In genomic region chr12:108564724-108565123, GRCh38 we compare ENCODE assay signal across 13 cellular contexts. TPM values are rescaled to one million over a fixed set of nuclear protein-coding genes. Genes with fewer than 3 reads are reported as not detected.
A peak's percentile ranks its signal among the peaks of the same experiment; 100 is the strongest.
DNase-seq lines count a peak whose midpoint lies in the region; ATAC-seq, FAIRE-seq and TF ChIP-seq lines count a peak whose summit lies in the region.
"Had no signal": no experiment of that assay in that cellular context is flagged by ENCODE, and none has a peak within 500 bp of the region (broad histone marks: within the 10 kb centered on the region; RNA-seq: fewer than 3 reads in every experiment).

No MANE protein-coding gene starts in this region.

- H3K27me3 ChIP-seq in SK-N-SH (ENCODE audit: insufficient read depth) (no peaks in the 10 kb centered on the region), K562 (ENCODE audit: control insufficient read depth in 2 of 2, insufficient read depth in 2 of 2, low read length in 2 of 2) (no peaks in the 10 kb centered on the region), sigmoid colon (no peaks in the 10 kb centered on the region)
- H3K27me3 ChIP-seq: testis had no signal

- TF ChIP-seq RAD21 in SK-N-SH (IDR thresholded peaks at IDR 0.05; ENCODE audit: low read length): no peak
- no peak for TF ChIP-seq RAD21 in K562 (CRISPR knock-in tag; conservative IDR thresholded peaks at IDR 0.05 in 1 of 2, IDR thresholded peaks at IDR 0.05 in 1 of 2)

- no peak for TF ChIP-seq POLR2A in K562 (conservative IDR thresholded peaks at IDR 0.05)
- TF ChIP-seq POLR2A in sigmoid colon (IDR thresholded peaks at IDR 0.05): no peak

- in situ Hi-C loops in K562 (cut with MboI): loop anchor here (5.0 kb wide), 3 partner anchors 53 to 528 kb away; partner anchors contain the start of gene ALKBH2

- peaks cover 31 to 33% of the 10 kb centered on the region in 2 experiments for H3K4me1 ChIP-seq in SK-N-SH (ENCODE audit: control insufficient read depth in 1 of 2, insufficient read depth in 2 of 2, low read depth in 1 of 2, low read length in 1 of 2)
- H3K4me1 ChIP-seq in K562 (replicated peaks in 1 of 2; ENCODE audit: control insufficient read depth in 2 of 2, insufficient read depth in 2 of 2, low read length in 2 of 2): peaks cover 5 to 17% of the 10 kb centered on the region in 2 experiments
- peaks cover 0 to 60% (median 48%) of the 10 kb centered on the region in 4 donors for H3K4me1 ChIP-seq in sigmoid colon

- CTCF ChIA-PET in SK-N-SH (lab: Yijun Ruan, JAX) (interaction anchor here (0.6 to 16.0 kb wide), 10 partner anchors 13 to 319 kb away, joined by 3 to 503 read pairs (median 4); no protein-coding TSS in a partner anchor), K562 (lab: Yijun Ruan, JAX; ENCODE audit: low intra/inter-chr PET ratio) (interaction anchor here (0.6 to 3.1 kb wide), 3 partner anchors 54 to 385 kb away, joined by 5 to 30 read pairs (median 17); no protein-coding TSS in a partner anchor)

- H3K9me1 ChIP-seq in K562 (ENCODE audit: control insufficient read depth, insufficient read depth, low read length): no peaks in the 10 kb centered on the region

- no peak overlapping the region for H3K4me3 ChIP-seq in SK-N-SH (ENCODE audit: low read depth in 2 of 2, low read length in 1 of 2)
- H3K4me3 ChIP-seq in K562: no peak overlapping the region
- no peak overlapping the region for H3K4me3 ChIP-seq in sigmoid colon
- H3K4me3 ChIP-seq: A549, testis had no signal

- TF ChIP-seq EP300 in SK-N-SH (IDR thresholded peaks at IDR 0.05; ENCODE audit: borderline replicate concordance in 1 of 2, low read depth in 1 of 2, low read length in 1 of 2) (no peak), K562 (IDR thresholded peaks at IDR 0.05; ENCODE audit: low read length) (peak; percentile 29; the same call in 1 of the 2 replicates), sigmoid colon (IDR thresholded peaks at IDR 0.05) (no peak)

- H4K20me1 ChIP-seq in SK-N-SH (ENCODE audit: insufficient read depth) (peaks cover 3% of the 10 kb centered on the region; the same call in 1 of the 2 replicates), K562 (replicated peaks; ENCODE audit: control insufficient read depth, insufficient read depth, low read length) (peaks cover 6% of the 10 kb centered on the region; the same call in 1 of the 2 replicates)

- POLR2A ChIA-PET in SK-N-SH (lab: Yijun Ruan, JAX) (interaction anchor here (0.7 kb wide), 1 partner anchor 40 kb away, joined by 4 read pairs; no protein-coding TSS in a partner anchor), K562 (lab: Yijun Ruan, JAX) (interaction anchor here (0.7 to 1.3 kb wide), 6 partner anchors 9 to 1206 kb away, joined by 3 to 4 read pairs (median 3); no protein-coding TSS in a partner anchor)

- BruUV-seq in K562 (replicated peaks; lab: Mats Ljungman, UMichigan): no TSS peak

- H3K27ac ChIP-seq in SK-N-SH (ENCODE audit: low read depth in 2 of 2, low read length in 1 of 2) (peak overlapping the region; percentile 65 to 86; a peak in 2 of 4 replicates), KOPT-K1 (ENCODE audit: low read depth, low read length, poor library complexity, severe bottlenecking) (peak overlapping the region; percentile 87), K562 (ENCODE audit: extremely low read depth, low read depth, low read length) (peak overlapping the region; percentile 85; the same call in 2 of the 3 replicates), sigmoid colon (peak overlapping the region in 3 of 4 donors; percentile 8 to 98 (median 96))
- H3K27ac ChIP-seq: testis had no signal

- H3K9me2 ChIP-seq in SK-N-SH: no peaks in the 10 kb centered on the region

- H3K36me3 ChIP-seq in SK-N-SH (replicated peaks in 1 of 2; ENCODE audit: control insufficient read depth in 1 of 2, insufficient read depth in 2 of 2, low read length in 1 of 2): peaks cover 46 to 57% of the 10 kb centered on the region in 2 experiments
- H3K36me3 ChIP-seq in KOPT-K1 (ENCODE audit: insufficient read depth, low read length): peaks cover 50% of the 10 kb centered on the region
- H3K36me3 ChIP-seq in K562 (ENCODE audit: control insufficient read depth, insufficient read depth, low read length): peaks cover 52% of the 10 kb centered on the region
- peaks cover 17 to 57% (median 49%) of the 10 kb centered on the region in 4 donors for H3K36me3 ChIP-seq in sigmoid colon

- H2AFZ ChIP-seq in SK-N-SH (ENCODE audit: low read depth) (no peak overlapping the region), K562 (ENCODE audit: low read depth, low read length) (no peak overlapping the region)

- DNase-seq in SK-N-SH (no peak), K562 (ENCODE audit: extremely low read depth in 1 of 4, low spot score in 3 of 4) (peak in 2 of 4 experiments; percentile 39 to 85), sigmoid colon (no peak), medulla oblongata (ENCODE audit: extremely low spot score) (no peak)
- DNase-seq: DMS79, KG1, retina, testis had no signal

- peak; percentile 78 for FAIRE-seq in K562 (lab: Jason Lieb, UNC)
- FAIRE-seq: A549 had no signal

- peaks cover 25% of the 10 kb centered on the region for H3F3A ChIP-seq in SK-N-SH (replicated peaks; ENCODE audit: insufficient read depth)

- intact Hi-C loops in K562 (cut with micrococcal nuclease): loop anchor here (5.0 kb wide), 3 partner anchors 168 to 388 kb away; partner anchors contain the start of genes CORO1C and SSH1
- intact Hi-C loops in sigmoid colon (cut with DNase I): loop anchor here (5.0 kb wide), 2 partner anchors 388 to 488 kb away; partner anchors contain the start of gene USP30

- H3K9me3 ChIP-seq in SK-N-SH (no peaks in the 10 kb centered on the region), KOPT-K1 (ENCODE audit: insufficient read depth, low read length, poor library complexity, severe bottlenecking) (no peaks in the 10 kb centered on the region), K562 (replicated peaks; ENCODE audit: control insufficient read depth, insufficient read depth, low read depth, low read length) (no peaks in the 10 kb centered on the region), sigmoid colon (no peaks in the 10 kb centered on the region)
- H3K9me3 ChIP-seq: A549, testis had no signal

- ATAC-seq in SK-N-SH treated with all-trans-retinoic acid at 6 μM for 48 hours (no peak), K562 (no peak), GM19324 (IDR thresholded peaks at IDR 0.05; ENCODE audit: low FRiP score, unreplicated experiment) (no peak), HG02938 (IDR thresholded peaks at IDR 0.05; ENCODE audit: unreplicated experiment) (no peak)
- ATAC-seq: A549 had no signal

- H3K79me2 ChIP-seq in SK-N-SH (ENCODE audit: insufficient read depth): peaks cover 40% of the 10 kb centered on the region
- H3K79me2 ChIP-seq in K562 (ENCODE audit: control insufficient read depth, insufficient read depth, low read length): peaks cover 42% of the 10 kb centered on the region

- no peak overlapping the region for H3K9ac ChIP-seq in SK-N-SH
- peak overlapping the region in 1 of 2 experiments; percentile 90; a peak in 1 of 4 replicates for H3K9ac ChIP-seq in K562 (ENCODE audit: insufficient read depth in 1 of 2, low read depth in 2 of 2, low read length in 2 of 2)

- H3K4me2 ChIP-seq in SK-N-SH (no peak overlapping the region), K562 (ENCODE audit: insufficient read depth, low read length) (no peak overlapping the region)

- TF ChIP-seq CTCF in SK-N-SH (IDR thresholded peaks at IDR 0.05) (no peak), K562 (IDR thresholded peaks at IDR 0.05 in 2 of 3, conservative IDR thresholded peaks at IDR 0.05 in 1 of 3; ENCODE audit: insufficient read depth in 2 of 3, low read depth in 1 of 3, low read length in 3 of 3) (no peak), sigmoid colon (IDR thresholded peaks at IDR 0.05) (no peak)

RNA-seq across cellular contexts. Expression of gene ISCU, which starts 2.3 kb away (rescaled TPM):
- 165 and 166 TPM in 2 replicates for polyA plus RNA-seq in SK-N-SH (2012; rRNA removed)
- 165 and 208 TPM in 2 replicates for polyA plus RNA-seq in SK-N-SH (2012; cell fraction: cytosol; rRNA removed)
- 180 and 206 TPM in 2 replicates for polyA plus RNA-seq in SK-N-SH (2012; cell fraction: nucleus; rRNA removed)
- 50.8 and 64.7 TPM in 2 replicates for total RNA-seq in K562 (2011; cell fraction: chromatin; rRNA removed; ENCODE audit: low replicate concordance)
- total RNA-seq in K562 (2011; cell fraction: nucleolus; rRNA removed): 37.6 and 42.7 TPM in 2 replicates
- total RNA-seq in K562 (2011; cell fraction: nucleoplasm; rRNA removed): 58.2 and 69.2 TPM in 2 replicates
- 92.5 and 136 TPM in 2 replicates for total RNA-seq in K562 (2014; rRNA removed)
- total RNA-seq in K562 (2014; rRNA removed; fragmentation: Illumina TruSeq; extraction: Trizol): 74.2 and 77.5 TPM in 2 replicates
- total RNA-seq in K562 (2015; rRNA removed; fragmentation: Illumina TruSeq; extraction: Trizol): 75.6 and 77.3 TPM in 2 replicates
- 67.8 and 68.7 TPM in 2 replicates for total RNA-seq in K562 (2021)
- polyA plus RNA-seq in K562 (2011; rRNA removed): 80.9 and 89.6 TPM in 2 replicates
- polyA plus RNA-seq in K562 (2011; cell fraction: cytosol; rRNA removed): 36.5 and 59.5 TPM in 2 replicates
- 120 and 177 TPM in 2 replicates for polyA plus RNA-seq in K562 (2011; cell fraction: nucleus; rRNA removed)
- 76.7 and 87.8 TPM in 2 replicates for polyA plus RNA-seq in K562 (2012)
- 69.4 and 77.7 TPM in 2 replicates for polyA plus RNA-seq in K562 (2014; fragmentation: Illumina TruSeq; extraction: Trizol)
- polyA plus RNA-seq in K562 (2014; fragmentation: Nextera tagmentation; extraction: Ambion mirVana): 10 to 100 TPM; 15.9 to 19.8 TPM
- 84.7 and 86.8 TPM in 2 replicates for polyA plus RNA-seq in K562 (2014; rRNA removed)
- 65.3 and 73.2 TPM in 2 replicates for polyA minus RNA-seq in K562 (2011; rRNA and poly(A)+ RNA removed)
- polyA minus RNA-seq in K562 (2011; cell fraction: cytosol; rRNA and poly(A)+ RNA removed): 16.6 and 26.3 TPM in 2 replicates
- polyA minus RNA-seq in K562 (2011; cell fraction: nucleus; rRNA and poly(A)+ RNA removed): 25.0 and 57.6 TPM in 2 replicates
- total RNA-seq in sigmoid colon: 100 to 1,000 TPM; 197 to 294 (median 260) TPM
- polyA plus RNA-seq in sigmoid colon: 100 to 1,000 TPM; 117 to 243 (median 187) TPM

RNA-seq across cellular contexts. Expression of gene SART3, which starts 3.8 kb away (rescaled TPM):
- polyA plus RNA-seq in SK-N-SH (2012; rRNA removed) (23.4 and 28.9 TPM in 2 replicates), K562 (2011; rRNA removed) (32.1 and 33.7 TPM in 2 replicates), K562 (2014; fragmentation: Illumina TruSeq; extraction: Trizol) (54.4 and 56.7 TPM in 2 replicates), K562 (2014; fragmentation: Nextera tagmentation; extraction: Ambion mirVana) (1 to 10 TPM; 8.9 to 9.9 TPM), K562 (2014; rRNA removed) (52.6 and 58.4 TPM in 2 replicates), sigmoid colon (10 to 100 TPM; 15.3 to 29.9 (median 18.0) TPM)
- 25.3 and 27.8 TPM in 2 replicates for polyA plus RNA-seq in SK-N-SH (2012; cell fraction: cytosol; rRNA removed)
- 61.7 and 64.4 TPM in 2 replicates for polyA plus RNA-seq in SK-N-SH (2012; cell fraction: nucleus; rRNA removed)
- 295 and 336 TPM in 2 replicates for total RNA-seq in K562 (2011; cell fraction: chromatin; rRNA removed; ENCODE audit: low replicate concordance)
- total RNA-seq in K562 (2011; cell fraction: nucleolus; rRNA removed): 193 and 203 TPM in 2 replicates
- 258 and 314 TPM in 2 replicates for total RNA-seq in K562 (2011; cell fraction: nucleoplasm; rRNA removed)
- total RNA-seq in K562 (2014; rRNA removed) (167 and 396 TPM in 2 replicates), K562 (2014; rRNA removed; fragmentation: Illumina TruSeq; extraction: Trizol) (64.7 and 66.7 TPM in 2 replicates), K562 (2015; rRNA removed; fragmentation: Illumina TruSeq; extraction: Trizol) (103 and 104 TPM in 2 replicates), K562 (2021) (63.2 and 72.6 TPM in 2 replicates), sigmoid colon (10 to 100 TPM; 45.3 to 69.1 (median 51.8) TPM)
- polyA plus RNA-seq in K562 (2011; cell fraction: cytosol; rRNA removed): 11.9 and 18.3 TPM in 2 replicates
- 128 and 132 TPM in 2 replicates for polyA plus RNA-seq in K562 (2011; cell fraction: nucleus; rRNA removed)
- 43.0 and 62.6 TPM in 2 replicates for polyA plus RNA-seq in K562 (2012)
- 73.9 and 94.6 TPM in 2 replicates for polyA minus RNA-seq in K562 (2011; rRNA and poly(A)+ RNA removed)
- polyA minus RNA-seq in K562 (2011; cell fraction: cytosol; rRNA and poly(A)+ RNA removed): 27.6 and 31.6 TPM in 2 replicates
- 152 and 195 TPM in 2 replicates for polyA minus RNA-seq in K562 (2011; cell fraction: nucleus; rRNA and poly(A)+ RNA removed)

RNA-seq across cellular contexts. Expression of gene TMEM119, which starts 33.2 kb away (rescaled TPM):
- polyA plus RNA-seq in SK-N-SH (2012; rRNA removed) (25.7 and 28.2 TPM in 2 replicates), K562 (2011; rRNA removed) (not detected in 2 replicates), K562 (2014; fragmentation: Illumina TruSeq; extraction: Trizol) (not detected in 2 replicates), K562 (2014; fragmentation: Nextera tagmentation; extraction: Ambion mirVana) (not detected), K562 (2014; rRNA removed) (not detected in 2 replicates), sigmoid colon (10 to 100 TPM in 1 of 3 donors, 1 to 10 TPM in 2; 1.8 to 16.9 (median 2.4) TPM)
- 19.1 and 26.9 TPM in 2 replicates for polyA plus RNA-seq in SK-N-SH (2012; cell fraction: cytosol; rRNA removed)
- polyA plus RNA-seq in SK-N-SH (2012; cell fraction: nucleus; rRNA removed): 9.4 and 11.8 TPM in 2 replicates
- total RNA-seq in K562 (2011; cell fraction: chromatin; rRNA removed; ENCODE audit: low replicate concordance): not detected in 2 replicates
- total RNA-seq in K562 (2011; cell fraction: nucleolus; rRNA removed): not detected in 2 replicates
- not detected in 2 replicates for total RNA-seq in K562 (2011; cell fraction: nucleoplasm; rRNA removed)
- total RNA-seq in K562 (2014; rRNA removed) (not detected in 2 replicates), K562 (2014; rRNA removed; fragmentation: Illumina TruSeq; extraction: Trizol) (not detected in 2 replicates), K562 (2015; rRNA removed; fragmentation: Illumina TruSeq; extraction: Trizol) (not detected in 2 replicates), K562 (2021) (0.18 TPM in 1 of 2 replicates, not detected in the other), sigmoid colon (10 to 100 TPM in 1 of 4 donors, 1 to 10 TPM in 2, under 1 TPM in 1; 0.95 to 11.6 (median 6.7) TPM)
- polyA plus RNA-seq in K562 (2011; cell fraction: cytosol; rRNA removed): 0.01 TPM in 1 of 2 replicates, not detected in the other
- not detected in 2 replicates for polyA plus RNA-seq in K562 (2011; cell fraction: nucleus; rRNA removed)
- 0.11 TPM in 1 of 2 replicates, not detected in the other for polyA plus RNA-seq in K562 (2012)
- polyA minus RNA-seq in K562 (2011; rRNA and poly(A)+ RNA removed): not detected in 2 replicates
- not detected in 2 replicates for polyA minus RNA-seq in K562 (2011; cell fraction: cytosol; rRNA and poly(A)+ RNA removed)
- not detected in 2 replicates for polyA minus RNA-seq in K562 (2011; cell fraction: nucleus; rRNA and poly(A)+ RNA removed)
- polyA plus RNA-seq: A549 had no signal

RNA-seq across cellular contexts. Expression of gene FICD, which starts 49.6 kb away (rescaled TPM):
- 1.0 and 1.2 TPM in 2 replicates for polyA plus RNA-seq in SK-N-SH (2012; rRNA removed)
- 1.2 and 1.4 TPM in 2 replicates for polyA plus RNA-seq in SK-N-SH (2012; cell fraction: cytosol; rRNA removed)
- 1.3 and 1.8 TPM in 2 replicates for polyA plus RNA-seq in SK-N-SH (2012; cell fraction: nucleus; rRNA removed)
- 9.7 and 12.2 TPM in 2 replicates for total RNA-seq in K562 (2011; cell fraction: chromatin; rRNA removed; ENCODE audit: low replicate concordance)
- 11.8 and 12.1 TPM in 2 replicates for total RNA-seq in K562 (2011; cell fraction: nucleolus; rRNA removed)
- total RNA-seq in K562 (2011; cell fraction: nucleoplasm; rRNA removed): 5.6 and 7.8 TPM in 2 replicates
- total RNA-seq in K562 (2014; rRNA removed): 3.1 and 4.5 TPM in 2 replicates
- total RNA-seq in K562 (2014; rRNA removed; fragmentation: Illumina TruSeq; extraction: Trizol): 1.9 TPM in 2 replicates
- 2.8 and 3.1 TPM in 2 replicates for total RNA-seq in K562 (2015; rRNA removed; fragmentation: Illumina TruSeq; extraction: Trizol)
- total RNA-seq in K562 (2021): 3.0 and 3.4 TPM in 2 replicates
- polyA plus RNA-seq in K562 (2011; rRNA removed): 0.80 and 0.88 TPM in 2 replicates
- 1.1 and 1.2 TPM in 2 replicates for polyA plus RNA-seq in K562 (2011; cell fraction: cytosol; rRNA removed)
- polyA plus RNA-seq in K562 (2011; cell fraction: nucleus; rRNA removed): 4.7 and 6.8 TPM in 2 replicates
- polyA plus RNA-seq in K562 (2012): 2.4 and 5.0 TPM in 2 replicates
- 1.6 and 2.0 TPM in 2 replicates for polyA plus RNA-seq in K562 (2014; fragmentation: Illumina TruSeq; extraction: Trizol)
- polyA plus RNA-seq in K562 (2014; fragmentation: Nextera tagmentation; extraction: Ambion mirVana): 1 to 10 TPM; 1.1 to 1.2 TPM
- 2.1 and 2.7 TPM in 2 replicates for polyA plus RNA-seq in K562 (2014; rRNA removed)
- polyA minus RNA-seq in K562 (2011; rRNA and poly(A)+ RNA removed): 2.9 and 3.9 TPM in 2 replicates
- 2.1 and 3.6 TPM in 2 replicates for polyA minus RNA-seq in K562 (2011; cell fraction: cytosol; rRNA and poly(A)+ RNA removed)
- polyA minus RNA-seq in K562 (2011; cell fraction: nucleus; rRNA and poly(A)+ RNA removed): 8.3 and 11.3 TPM in 2 replicates
- 1 to 10 TPM; 2.9 to 5.4 (median 4.1) TPM for total RNA-seq in sigmoid colon
- polyA plus RNA-seq in sigmoid colon: 1 to 10 TPM in 2 of 3 donors, not detected in 1; 1.2 to 2.9 TPM

Comparison
In these comparisons a context has a peak if more than half of its experiments do, and no peak if none do; other contexts are left out.
1. Of the 27 proteins assayed by ChIP-seq in both K562 and SK-N-SH: peak only in K562: EP300, NFIC and POLR2AphosphoS5; only in SK-N-SH: none; in both: none; in neither: 22; mixed calls (peak in some experiments, not most) for 2.